Comparison of ENCODE assay signal across 9 cellular contexts in the genomic region with DNA sequence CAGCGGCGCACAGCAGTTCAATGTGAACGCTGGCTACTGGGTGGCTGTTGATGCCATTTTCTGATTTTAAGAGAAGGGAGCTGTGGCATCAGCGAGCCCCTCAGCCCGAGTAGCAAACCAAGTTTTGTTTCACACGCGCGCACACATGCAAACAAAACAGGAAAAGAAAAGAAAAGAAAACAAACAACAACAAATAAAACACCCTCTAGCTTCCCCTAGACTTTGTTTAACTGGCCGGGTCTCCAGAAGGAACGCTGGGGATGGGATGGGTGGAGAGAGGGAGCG. TPM values are rescaled to one million over a fixed set of nuclear protein-coding genes. Genes with fewer than 3 reads are reported as not detected.
DNase-seq lines count a peak whose midpoint lies in the region; ATAC-seq and TF ChIP-seq lines count a peak whose summit lies in the region.
"Had no signal": no experiment of that assay in that cellular context is flagged by ENCODE, and none has a peak within 500 bp of the region (broad histone marks: within the 10 kb centered on the region; RNA-seq: fewer than 3 reads in every experiment).

No MANE protein-coding gene starts in this region.

- H3K27ac ChIP-seq in 22Rv1 (peak overlapping the region; percentile 86), colonic mucosa (no peak overlapping the region)

- intact Hi-C loops in colonic mucosa (cut with DNase I) = no loop called here
- intact Hi-C loops in left colon (cut with DNase I, micrococcal nuclease) = no loop called here

- in situ Hi-C loops in HAP-1 (cut with MboI; ENCODE audit: low sequenced_read_pairs) = no loop called here

- H3K4me3 ChIP-seq in HAP-1 (peak overlapping the region; percentile 68), colonic mucosa (peak overlapping the region; percentile 35)

- H3K27me3 Mint-ChIP-seq in nephron (ENCODE audit: low read depth) = peaks cover 99% of the 10 kb centered on the region

- no peaks in the 10 kb centered on the region for H3K36me3 Mint-ChIP-seq in nephron (ENCODE audit: low read depth)

- H3K9ac ChIP-seq in colonic mucosa (ENCODE audit: low read depth in 2 of 2, low read length in 2 of 2) = peak overlapping the region in 1 of 2 donors; percentile 19

- H3K9me3 Mint-ChIP-seq in nephron = peaks cover 2% of the 10 kb centered on the region

- H3K4me1 ChIP-seq in HAP-1 (peaks cover 15% of the 10 kb centered on the region), colonic mucosa (peaks cover 17% of the 10 kb centered on the region)

- H3K4me1 Mint-ChIP-seq in nephron = peaks cover 45% of the 10 kb centered on the region

- H3K36me3 ChIP-seq in HAP-1 (replicated peaks) (no peaks in the 10 kb centered on the region; the same call in 1 of the 2 replicates), colonic mucosa (no peaks in the 10 kb centered on the region)

- DNase-seq in HAP-1 (ENCODE audit: low spot score in 2 of 2) = no peak
- no peak for DNase-seq in colonic mucosa
- DNase-seq in HuH-7 (ENCODE audit: low spot score) = no peak
- no peak for DNase-seq in omental fat pad (ENCODE audit: low spot score)
- DNase-seq in left colon = no peak

- TF ChIP-seq CTCF in 22Rv1 (IDR thresholded peaks at IDR 0.05) (no peak), colonic mucosa (IDR thresholded peaks at IDR 0.05) (no peak), nephron (IDR thresholded peaks at IDR 0.05; ENCODE audit: unreplicated experiment in 3 of 3) (no peak), omental fat pad (IDR thresholded peaks at IDR 0.05) (no peak)

- peak overlapping the region; percentile 84 to 86 (median 85) for H3K4me3 Mint-ChIP-seq in nephron

- H3K27ac Mint-ChIP-seq in nephron = peak overlapping the region in 1 of 3 experiments; percentile 23

- no peak for ATAC-seq in GM18498 (IDR thresholded peaks at IDR 0.05; ENCODE audit: unreplicated experiment)
- ATAC-seq in omental fat pad (ENCODE audit: low FRiP score) = no peak
- ATAC-seq in left colon = no peak

- H3K27me3 ChIP-seq in HAP-1 (ENCODE audit: low read depth) (no peaks in the 10 kb centered on the region), colonic mucosa (peaks cover 95% of the 10 kb centered on the region)

- no peaks in the 10 kb centered on the region for H3K9me3 ChIP-seq in HAP-1
- no peaks in the 10 kb centered on the region for H3K9me3 ChIP-seq in colonic mucosa

RNA-seq across cellular contexts. Expression of a gene that starts 0.5 kb away (rescaled TPM):
- total RNA-seq in colonic mucosa (under 1 TPM; 0.25 to 0.77 TPM), omental fat pad (not detected), left colon (under 1 TPM; 0.22 to 0.24 TPM)
- total RNA-seq: lung microvascular endothelial cell had no signal
